In the genomic region with DNA sequence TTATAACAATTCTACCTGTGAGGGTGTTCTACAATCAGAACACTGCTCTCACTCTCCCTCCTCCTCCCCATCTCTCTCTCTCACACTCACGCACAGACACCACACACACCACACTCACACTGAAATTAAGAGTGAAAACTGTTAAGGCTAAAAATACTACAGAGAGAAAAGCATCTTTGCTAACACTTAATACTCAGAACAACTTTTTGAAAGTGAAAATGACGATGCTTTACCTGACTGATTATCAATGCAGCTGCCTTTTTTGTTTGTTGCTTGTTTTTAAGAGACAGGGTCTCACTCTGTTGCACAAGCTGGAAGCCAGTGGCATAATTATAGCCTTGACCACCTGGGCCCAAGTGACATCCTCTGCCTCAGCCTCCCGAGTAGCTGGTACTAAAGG, we compare ENCODE assay signal across 13 cellular contexts.
DNase-seq lines count a peak whose midpoint lies in the region; ATAC-seq and TF ChIP-seq lines count a peak whose summit lies in the region.
"Had no signal": no experiment of that assay in that cellular context is flagged by ENCODE, and none has a peak within 500 bp of the region (broad histone marks: within the 10 kb centered on the region; RNA-seq: fewer than 3 reads in every experiment).

No MANE protein-coding gene starts in this region.

- no peaks in the 10 kb centered on the region for H3K27me3 ChIP-seq in esophagus muscularis mucosa
- H3K27me3 ChIP-seq: testis had no signal

- H3K27me3 Mint-ChIP-seq in stimulated activated naive B cell treated with anti-CD40 and anti-IgM and Interleukin-4, amounts not matched to agents 10 μg/mL and 1 μg/mL and 100 μg/mL, for 72 hours: peaks cover under 1 to 6% of the 10 kb centered on the region in 2 donors

- H3K9me3 ChIP-seq in esophagus muscularis mucosa: no peaks in the 10 kb centered on the region
- H3K9me3 ChIP-seq: testis had no signal

- 86% methylated on average over 3 of the region's 3 CpGs for WGBS in esophagus muscularis mucosa

- TF ChIP-seq EP300 in esophagus muscularis mucosa (IDR thresholded peaks at IDR 0.05): no peak

- H3K4me1 ChIP-seq in esophagus muscularis mucosa: peaks cover 0 to 5% (median 2%) of the 10 kb centered on the region in 4 donors

- intact Hi-C loops in esophagus muscularis mucosa (cut with DNase I): no loop called here

- H3K27ac ChIP-seq in esophagus muscularis mucosa (replicated peaks in 1 of 4): no peak overlapping the region
- H3K27ac ChIP-seq: 22Rv1, testis had no signal

- ATAC-seq in HG02642 (IDR thresholded peaks at IDR 0.05; ENCODE audit: poor library complexity, unreplicated experiment) (peak; percentile 61), HG03571 (IDR thresholded peaks at IDR 0.05; ENCODE audit: unreplicated experiment) (peak; percentile 55)
- ATAC-seq in stimulated activated naive B cell treated with anti-CD40 and anti-IgM and Interleukin-4, amounts not matched to agents 10 μg/mL and 1 μg/mL and 100 μg/mL, for 72 hours (replicated peaks): peak; percentile 27 to 29
- ATAC-seq: effector memory CD8-positive, alpha-beta T cell; left colon had no signal

- peaks cover 6% of the 10 kb centered on the region in 2 donors for H3K4me1 Mint-ChIP-seq in stimulated activated naive B cell treated with anti-CD40 and anti-IgM and Interleukin-4, amounts not matched to agents 10 μg/mL and 1 μg/mL and 100 μg/mL, for 72 hours

- H3K4me3 Mint-ChIP-seq in stimulated activated naive B cell treated with anti-CD40 and anti-IgM and Interleukin-4, amounts not matched to agents 10 μg/mL and 1 μg/mL and 100 μg/mL, for 72 hours: no peak overlapping the region
- H3K4me3 Mint-ChIP-seq: activated T-helper 1 cell treated with anti-CD3 and anti-CD28 coated beads, Interleukin-12 subunit alpha, Interleukin-12 subunit beta, Interleukin-2, Interleukin-4 antibody, amounts not matched to agents 30 ng/mL and 10 ng/mL and 1 ng/mL, durations not matched to agents 14 hours and 24 hours and 36 hours; effector memory CD8-positive, alpha-beta T cell had no signal

- H3K4me3 ChIP-seq in esophagus muscularis mucosa: no peak overlapping the region
- H3K4me3 ChIP-seq: testis had no signal

- no peak for TF ChIP-seq CTCF in esophagus muscularis mucosa (IDR thresholded peaks at IDR 0.05)

- no peak for TF ChIP-seq POLR2A in esophagus muscularis mucosa (IDR thresholded peaks at IDR 0.05; ENCODE audit: low read depth)

- DNase-seq in NCI-H1417 (lab: John Stamatoyannopoulos, UW): peak in 2 of 3 experiments; percentile 28 to 58
- DNase-seq in NCI-H1417 treated with DMSO at 0.1 percent for 48 hours (lab: John Stamatoyannopoulos, UW): no peak
- no peak for DNase-seq in stimulated activated naive B cell treated with anti-CD40 and anti-IgM and Interleukin-4, amounts not matched to agents 10 μg/mL and 1 μg/mL and 100 μg/mL, for 72 hours
- DNase-seq in activated CD8-positive, alpha-beta memory T cell treated with anti-CD3 and anti-CD28 coated beads for 24 hours: no peak
- no peak for DNase-seq in esophagus muscularis mucosa (ENCODE audit: extremely low spot score)
- DNase-seq in iPS-NIHi11 (ENCODE audit: low spot score): no peak
- DNase-seq: effector memory CD8-positive, alpha-beta T cell; left colon; testis had no signal

- H3K27ac Mint-ChIP-seq in stimulated activated naive B cell treated with anti-CD40 and anti-IgM and Interleukin-4, amounts not matched to agents 10 μg/mL and 1 μg/mL and 100 μg/mL, for 72 hours: peak overlapping the region; percentile 74
- H3K27ac Mint-ChIP-seq: activated T-helper 1 cell treated with anti-CD3 and anti-CD28 coated beads, Interleukin-12 subunit alpha, Interleukin-12 subunit beta, Interleukin-2, Interleukin-4 antibody, amounts not matched to agents 30 ng/mL and 10 ng/mL and 1 ng/mL, durations not matched to agents 14 hours and 24 hours and 36 hours; effector memory CD8-positive, alpha-beta T cell had no signal

- H3K36me3 Mint-ChIP-seq in stimulated activated naive B cell treated with anti-CD40 and anti-IgM and Interleukin-4, amounts not matched to agents 10 μg/mL and 1 μg/mL and 100 μg/mL, for 72 hours: no peaks in the 10 kb centered on the region

- H3K9me3 Mint-ChIP-seq in stimulated activated naive B cell treated with anti-CD40 and anti-IgM and Interleukin-4, amounts not matched to agents 10 μg/mL and 1 μg/mL and 100 μg/mL, for 72 hours: no peaks in the 10 kb centered on the region
- H3K9me3 Mint-ChIP-seq: activated T-helper 1 cell treated with anti-CD3 and anti-CD28 coated beads, Interleukin-12 subunit alpha, Interleukin-12 subunit beta, Interleukin-2, Interleukin-4 antibody, amounts not matched to agents 30 ng/mL and 10 ng/mL and 1 ng/mL, durations not matched to agents 14 hours and 24 hours and 36 hours had no signal

- H3K36me3 ChIP-seq in esophagus muscularis mucosa: no peaks in the 10 kb centered on the region

Comparison
In these comparisons a context has a peak if more than half of its experiments do, and no peak if none do; other contexts are left out.
1. DNase-seq: peak in NCI-H1417 (2 of 3); none in NCI-H1417 treated with DMSO at 0.1 percent for 48 hours (single experiment), stimulated activated naive B cell treated with anti-CD40 and anti-IgM and Interleukin-4, amounts not matched to agents 10 μg/mL and 1 μg/mL and 100 μg/mL, for 72 hours (single experiment), activated CD8-positive, alpha-beta memory T cell treated with anti-CD3 and anti-CD28 coated beads for 24 hours (single experiment), esophagus muscularis mucosa (single experiment) and iPS-NIHi11 (single experiment).
2. Peak in every context shown above with its lines, with median percentiles within 50 percentile points of each other: ATAC-seq.